Comparison of ENCODE assay signal across 1 cellular context in genomic region chr19:35736913-35737886, GRCh38.
TF ChIP-seq lines count a peak whose summit lies in the region.

No MANE protein-coding gene starts in this region.

TF ChIP-seq in HCT116, 20 proteins besides CTCF, POLR2A, EP300 and RAD21 (continued from another document):
- TF ChIP-seq REST (IDR thresholded peaks at IDR 0.05; ENCODE audit: low read depth) (no peak), CBX3 (IDR thresholded peaks at IDR 0.05; ENCODE audit: low read depth) (no peak)
TF ChIP-seq in HCT116: peak in this region for 0.
